Comparison of ENCODE assay signal across 15 cellular contexts in the genomic region with DNA sequence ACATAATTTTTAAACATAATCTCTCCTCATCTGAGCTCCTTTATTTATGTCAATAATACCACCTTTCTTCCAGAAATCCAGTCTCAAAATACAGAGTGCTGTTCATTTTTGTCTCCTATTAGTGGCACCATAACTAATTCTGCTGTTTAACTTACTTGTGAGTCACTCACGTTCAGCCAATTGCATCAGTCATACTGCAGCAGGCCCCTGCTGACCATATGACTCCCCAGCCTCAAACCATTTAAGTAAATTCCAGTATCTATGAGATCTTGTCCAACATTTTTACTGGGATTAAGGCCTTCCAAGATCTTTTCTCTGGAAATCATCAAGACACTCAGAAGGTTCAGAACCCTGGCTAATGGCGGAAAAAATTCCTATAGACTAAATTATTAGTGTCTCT.
A peak's percentile ranks its signal among the peaks of the same experiment; 100 is the strongest.
DNase-seq lines count a peak whose midpoint lies in the region; ATAC-seq and TF ChIP-seq lines count a peak whose summit lies in the region.
"Had no signal": no experiment of that assay in that cellular context is flagged by ENCODE, and none has a peak within 500 bp of the region (broad histone marks: within the 10 kb centered on the region; RNA-seq: fewer than 3 reads in every experiment).

No MANE protein-coding gene starts in this region.

- DNase-seq in AG04450 (ENCODE audit: low read depth, low spot score) (peak; percentile 8), MG63 (peak; percentile 45), astrocyte of the hippocampus (ENCODE audit: low read depth, low spot score) (peak; percentile 16), iris pigment epithelial cell (ENCODE audit: low read depth) (peak; percentile 3), NCI-H2107 (lab: John Stamatoyannopoulos, UW) (no peak), osteocyte (ENCODE audit: extremely low spot score, unreplicated experiment) (no peak)
- DNase-seq: Calu3, DMS79 treated with DMSO at 0.1 percent for 48 hours, GDM1, NCI-H1417, NCI-H2029 treated with DMSO at 0.1 percent for 48 hours, NCI-H510A treated with DMSO at 0.1 percent for 48 hours had no signal

- H3K27me3 ChIP-seq in AG04450 (ENCODE audit: control insufficient read depth, insufficient read depth, low read length) (no peaks in the 10 kb centered on the region), MG63 (no peaks in the 10 kb centered on the region)

- H3K27me3 Mint-ChIP-seq in osteocyte (ENCODE audit: unreplicated experiment), result no peaks in the 10 kb centered on the region

- TF ChIP-seq CTCF in AG04450 (IDR thresholded peaks at IDR 0.05; ENCODE audit: low read depth, low read length) (no peak), osteocyte (IDR thresholded peaks at IDR 0.05) (no peak)

- POLR2A ChIA-PET in AG04450 (lab: Yijun Ruan, JAX), result no interaction called here

- CTCF ChIA-PET in AG04450 (lab: Charles Lee), result no interaction called here

- H3K9me3 Mint-ChIP-seq in osteocyte (ENCODE audit: unreplicated experiment), result peaks cover 12% of the 10 kb centered on the region

- no peaks in the 10 kb centered on the region for H3K36me3 ChIP-seq in MG63

- no peak for ATAC-seq in HG02981 (IDR thresholded peaks at IDR 0.05; ENCODE audit: unreplicated experiment)
- ATAC-seq in HG03280 (IDR thresholded peaks at IDR 0.05; ENCODE audit: unreplicated experiment), result no peak
- ATAC-seq: HepG2 had no signal

- H3K27ac Mint-ChIP-seq in osteocyte (ENCODE audit: unreplicated experiment), result no peak overlapping the region

- peaks cover 11% of the 10 kb centered on the region for H3K36me3 Mint-ChIP-seq in osteocyte (ENCODE audit: unreplicated experiment)

- no peaks in the 10 kb centered on the region for H3K4me1 Mint-ChIP-seq in osteocyte (ENCODE audit: unreplicated experiment)

- no peak overlapping the region for H3K4me3 Mint-ChIP-seq in osteocyte (ENCODE audit: unreplicated experiment)

- H3K4me3 ChIP-seq in AG04450 (ENCODE audit: low read depth, low read length) (no peak overlapping the region), MG63 (no peak overlapping the region)

- H3K9me3 ChIP-seq in AG04450 (ENCODE audit: control insufficient read depth, insufficient read depth, low read length) (no peaks in the 10 kb centered on the region), MG63 (no peaks in the 10 kb centered on the region)

- no peak overlapping the region for H3K27ac ChIP-seq in AG04450 (ENCODE audit: low read depth, low read length)

Comparison
In these comparisons a context has a peak if more than half of its experiments do, and no peak if none do; other contexts are left out.
1. DNase-seq: peak in AG04450 (single experiment), MG63 (single experiment), astrocyte of the hippocampus (single experiment) and iris pigment epithelial cell (single experiment); none in NCI-H2107 (single experiment) and osteocyte (single experiment).